Comparison of ENCODE assay signal across 13 cellular contexts in the genomic region with DNA sequence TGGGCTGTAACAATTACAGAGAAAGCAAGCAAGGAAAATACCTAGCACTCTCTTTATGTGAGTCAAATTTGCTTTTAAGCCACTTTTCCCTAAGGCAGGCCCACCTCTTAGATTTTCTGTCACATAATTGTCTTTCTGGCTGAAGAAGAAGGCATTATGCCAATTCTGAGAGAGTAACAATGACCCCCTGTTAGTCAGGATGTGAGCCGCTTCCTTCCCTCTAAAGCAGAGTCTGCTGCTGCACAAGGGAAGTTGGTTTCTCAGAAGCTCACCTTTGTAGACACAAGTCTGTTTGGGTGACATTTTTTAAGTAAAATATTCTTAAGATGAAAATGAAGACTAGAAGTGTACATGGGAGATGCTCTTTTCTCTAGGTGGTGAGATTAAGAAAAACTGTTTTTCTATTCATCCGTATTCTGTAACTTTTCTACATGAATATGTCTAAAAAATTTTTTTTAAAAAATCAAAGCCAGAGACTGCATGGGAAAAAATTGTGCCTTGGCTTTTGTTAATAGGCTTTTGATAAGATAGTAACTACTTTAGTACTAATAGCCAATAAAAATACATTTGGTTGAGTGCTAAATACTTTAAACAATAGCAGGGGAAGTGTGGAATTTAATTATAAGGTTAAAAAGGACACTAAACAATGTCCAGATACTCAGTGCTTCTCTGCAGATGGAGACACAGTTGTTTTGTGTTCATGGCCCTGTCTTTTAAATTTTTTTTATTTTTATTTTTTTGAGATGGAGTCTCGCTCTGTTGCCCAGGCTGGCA. TPM values are rescaled to one million over a fixed set of nuclear protein-coding genes. Genes with fewer than 3 reads are reported as not detected.
DNase-seq lines count a peak whose midpoint lies in the region; ATAC-seq and TF ChIP-seq lines count a peak whose summit lies in the region.
"Had no signal": no experiment of that assay in that cellular context is flagged by ENCODE, and none has a peak within 500 bp of the region (broad histone marks: within the 10 kb centered on the region; RNA-seq: fewer than 3 reads in every experiment).

No MANE protein-coding gene starts in this region.

- TF ChIP-seq CTCF in GM12865 (IDR thresholded peaks at IDR 0.05; ENCODE audit: insufficient read depth, low read depth, low read length, missing control alignments) (no peak), mammary epithelial cell (conservative IDR thresholded peaks at IDR 0.05 in 1 of 2, IDR thresholded peaks at IDR 0.05 in 1 of 2; ENCODE audit: extremely low read depth in 1 of 2, insufficient read depth in 1 of 2, low read depth in 1 of 2, low read length in 2 of 2) (no peak)

- BruUV-seq in mammary epithelial cell (replicated peaks; lab: Mats Ljungman, UMichigan), result no TSS peak

- intact Hi-C loops in mammary epithelial cell (cut with micrococcal nuclease), result no loop called here

- H3K27me3 ChIP-seq in mammary epithelial cell (ENCODE audit: insufficient read depth, low read length), result no peaks in the 10 kb centered on the region
- H3K27me3 ChIP-seq: body of pancreas had no signal

- in situ Hi-C loops in mammary epithelial cell (cut with MboI; ENCODE audit: low sequenced_read_pairs in 2 of 2), result loop anchor here in 1 of 2 donors (25.0 kb wide), 1 partner anchor 435 kb away; no protein-coding TSS in a partner anchor

- DNase-seq in NCI-H1105 treated with DMSO at 0.1 percent for 48 hours (lab: John Stamatoyannopoulos, UW) (peak; percentile 30), NCI-H1105 (lab: John Stamatoyannopoulos, UW) (no peak), GM12865 (ENCODE audit: low read depth) (peak; percentile 24), mammary epithelial cell (peak; percentile 23), lung microvascular endothelial cell (ENCODE audit: low read depth in 2 of 2) (peak; percentile 88 to 93), NCI-H2171 (lab: John Stamatoyannopoulos, UW) (no peak)
- DNase-seq: body of pancreas; DMS53; NCI-H1092 treated with DMSO at 0.1 percent for 48 hours; stimulated activated naive B cell treated with anti-CD40 and anti-IgM and Interleukin-4, amounts not matched to agents 10 μg/mL and 1 μg/mL and 100 μg/mL, for 72 hours had no signal

- no peak for ATAC-seq in GM18870 (IDR thresholded peaks at IDR 0.05; ENCODE audit: unreplicated experiment)
- no peak for ATAC-seq in HG02763 (IDR thresholded peaks at IDR 0.05; ENCODE audit: unreplicated experiment)
- ATAC-seq: body of pancreas; stimulated activated naive B cell treated with anti-CD40 and anti-IgM and Interleukin-4, amounts not matched to agents 10 μg/mL and 1 μg/mL and 100 μg/mL, for 72 hours had no signal

- H3K36me3 ChIP-seq in mammary epithelial cell (ENCODE audit: insufficient read depth, low read length), result no peaks in the 10 kb centered on the region

- H2AFZ ChIP-seq in mammary epithelial cell (ENCODE audit: low read depth, low read length), result peak overlapping the region; percentile 7

- H3K9me3 ChIP-seq in mammary epithelial cell (replicated peaks; ENCODE audit: insufficient read depth, low read length), result no peaks in the 10 kb centered on the region
- H3K9me3 ChIP-seq: body of pancreas had no signal

- H3K79me2 ChIP-seq in mammary epithelial cell (ENCODE audit: insufficient read depth, low read length), result no peaks in the 10 kb centered on the region

- H3K4me1 ChIP-seq in mammary epithelial cell (ENCODE audit: insufficient read depth, low read length), result peaks cover 33% of the 10 kb centered on the region

- WGBS in mammary epithelial cell (ENCODE audit: low coverage, missing lambda C conversion rate), result 81% methylated on average over 2 of the region's 3 CpGs

- H3K27ac ChIP-seq in mammary epithelial cell (ENCODE audit: insufficient read depth, low read depth, low read length), result no peak overlapping the region
- H3K27ac ChIP-seq: 22Rv1, body of pancreas had no signal

- dilution Hi-C loops in mammary epithelial cell (cut with HindIII; ENCODE audit: low sequenced_read_pairs), result no loop called here

- no peaks in the 10 kb centered on the region for H4K20me1 ChIP-seq in mammary epithelial cell (ENCODE audit: insufficient read depth, low read length)

- CTCF ChIA-PET in mammary epithelial cell (lab: Charles Lee; ENCODE audit: low non-redundant PET), result no interaction called here

- H3K4me2 ChIP-seq in mammary epithelial cell (ENCODE audit: insufficient read depth, low read depth, low read length), result no peak overlapping the region

- no peak overlapping the region for H3K9ac ChIP-seq in mammary epithelial cell (ENCODE audit: insufficient read depth, low read length)

- no peak overlapping the region for H3K4me3 ChIP-seq in GM12865 (ENCODE audit: low read depth, low read length)
- no peak overlapping the region for H3K4me3 ChIP-seq in mammary epithelial cell (replicated peaks in 1 of 3; ENCODE audit: insufficient read depth in 1 of 3, low read depth in 2 of 3, low read length in 3 of 3)
- H3K4me3 ChIP-seq: body of pancreas had no signal

RNA-seq across cellular contexts. Expression of a gene that starts 33.4 kb away (rescaled TPM):
- total RNA-seq in mammary epithelial cell, result 10 to 100 TPM; 12.3 to 15.3 TPM
- 5.9 TPM for polyA plus RNA-seq in mammary epithelial cell
- 13.4 TPM for polyA minus RNA-seq in mammary epithelial cell
- 13.9 and 15.7 TPM in 2 replicates for total RNA-seq in lung microvascular endothelial cell

Comparison
In these comparisons a context has a peak if more than half of its experiments do, and no peak if none do; other contexts are left out.
1. DNase-seq: peak in NCI-H1105 treated with DMSO at 0.1 percent for 48 hours (single experiment), GM12865 (single experiment), mammary epithelial cell (single experiment) and lung microvascular endothelial cell (2 of 2); none in NCI-H1105 (single experiment) and NCI-H2171 (single experiment).